8 cellular contexts compared by ENCODE assay signal in the genomic region with DNA sequence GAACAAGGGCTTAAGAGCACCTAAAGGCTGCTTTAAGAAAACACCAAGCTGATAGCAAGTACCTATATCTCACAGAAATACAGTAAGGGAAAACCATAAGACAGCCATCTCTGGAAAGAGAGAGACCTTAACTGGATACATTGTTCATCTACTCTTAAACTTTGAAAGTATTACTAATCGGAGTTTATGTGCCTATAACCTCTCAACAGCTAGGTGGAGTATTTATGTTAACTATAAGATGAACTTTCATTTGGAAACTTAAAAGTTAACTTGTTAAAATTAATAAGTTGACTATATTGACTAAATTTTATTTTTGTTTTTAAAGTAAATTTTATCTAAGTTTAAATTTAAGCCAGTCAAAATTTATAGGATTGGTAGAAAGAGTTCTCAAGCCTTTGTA.
"Had no signal": no experiment of that assay in that cellular context is flagged by ENCODE, and none has a peak within 500 bp of the region (broad histone marks: within the 10 kb centered on the region; RNA-seq: fewer than 3 reads in every experiment).

No MANE protein-coding gene starts in this region.

- ATAC-seq: natural killer cell treated with Interleukin-12 subunit alpha and Interleukin-12 subunit beta and Interleukin-15 and Interleukin-18, amount 100 ng/mL, for 72 hours; stimulated activated naive CD8-positive, alpha-beta T cell treated with anti-CD3 and anti-CD28 coated beads, Interleukin-15, amount 100 ng/mL, for 72 hours had no signal

- FAIRE-seq: urothelium cell line had no signal

- DNase-seq: activated T-cell treated with anti-CD3 and anti-CD28 coated beads, Interleukin-2, amount 50 U/mL, for 1 hour; central memory CD4-positive, alpha-beta T cell; glutamatergic neuron; occipital lobe; stimulated activated CD4-positive, alpha-beta T cell treated with anti-CD3 and anti-CD28 coated beads, Interleukin-4, amount 100 ng/mL, for 24 hours; stimulated activated naive CD8-positive, alpha-beta T cell treated with anti-CD3 and anti-CD28 coated beads, Interleukin-15, amount 100 ng/mL, for 72 hours had no signal
